Comparison of ENCODE assay signal across 29 cellular contexts in genomic region chr7:144769352-144769751, GRCh38.
"Had no signal": no experiment of that assay in that cellular context is flagged by ENCODE, and none has a peak within 500 bp of the region (broad histone marks: within the 10 kb centered on the region; RNA-seq: fewer than 3 reads in every experiment).

No MANE protein-coding gene starts in this region.

- H3K9me3 ChIP-seq: MG63, Peyer's patch, SJSA1, SK-N-SH had no signal

- ATAC-seq: PC-3 had no signal

- H3K27ac ChIP-seq: Peyer's patch, SJSA1 had no signal

- H3K27ac Mint-ChIP-seq: T-helper 1 cell treated with Interleukin-12 subunit alpha and Interleukin-12 subunit beta and Interleukin-4 antibody, amounts not matched to agents 30 μg/mL and 1 μg/mL, for 36 hours had no signal

- H3K36me3 ChIP-seq: MG63, Peyer's patch, SJSA1 had no signal

- H3K4me3 ChIP-seq: MG63, Peyer's patch, SJSA1 had no signal

- H3K27me3 ChIP-seq: MG63, Peyer's patch, SJSA1 had no signal

- H3K4me3 Mint-ChIP-seq: T-helper 1 cell treated with Interleukin-12 subunit alpha and Interleukin-12 subunit beta and Interleukin-4 antibody, amounts not matched to agents 30 μg/mL and 1 μg/mL, for 36 hours had no signal

- DNase-seq: Kasumi-1, MG63, NCI-H1048, NCI-H1092 treated with DMSO at 0.1 percent for 48 hours, NCI-H1105 treated with DMSO at 0.1 percent for 48 hours, NCI-H1417, NCI-H1436, NCI-H146, NCI-H1694, NCI-H187, NCI-H2029, NCI-H2081, NCI-H2171 treated with DMSO at 0.1 percent for 48 hours, NCI-H2227 treated with DMSO at 0.1 percent for 48 hours, NCI-H446 treated with DMSO at 0.1 percent for 48 hours, NCI-H510A, NCI-H526, NCI-H69, NCI-H748 treated with DMSO at 0.1 percent for 48 hours, PC-3, Peyer's patch, Right ventricle myocardium superior, RPMI8226, SHP77 treated with DMSO at 0.1 percent for 48 hours, SK-N-SH, SW 1271, T-helper 1 cell had no signal

- H3K9me3 Mint-ChIP-seq: T-helper 1 cell treated with Interleukin-12 subunit alpha and Interleukin-12 subunit beta and Interleukin-4 antibody, amounts not matched to agents 30 μg/mL and 1 μg/mL, for 36 hours had no signal

- H3K4me1 ChIP-seq: Peyer's patch, SJSA1 had no signal
